Comparison of ENCODE assay signal across 8 cellular contexts in the genomic region with DNA sequence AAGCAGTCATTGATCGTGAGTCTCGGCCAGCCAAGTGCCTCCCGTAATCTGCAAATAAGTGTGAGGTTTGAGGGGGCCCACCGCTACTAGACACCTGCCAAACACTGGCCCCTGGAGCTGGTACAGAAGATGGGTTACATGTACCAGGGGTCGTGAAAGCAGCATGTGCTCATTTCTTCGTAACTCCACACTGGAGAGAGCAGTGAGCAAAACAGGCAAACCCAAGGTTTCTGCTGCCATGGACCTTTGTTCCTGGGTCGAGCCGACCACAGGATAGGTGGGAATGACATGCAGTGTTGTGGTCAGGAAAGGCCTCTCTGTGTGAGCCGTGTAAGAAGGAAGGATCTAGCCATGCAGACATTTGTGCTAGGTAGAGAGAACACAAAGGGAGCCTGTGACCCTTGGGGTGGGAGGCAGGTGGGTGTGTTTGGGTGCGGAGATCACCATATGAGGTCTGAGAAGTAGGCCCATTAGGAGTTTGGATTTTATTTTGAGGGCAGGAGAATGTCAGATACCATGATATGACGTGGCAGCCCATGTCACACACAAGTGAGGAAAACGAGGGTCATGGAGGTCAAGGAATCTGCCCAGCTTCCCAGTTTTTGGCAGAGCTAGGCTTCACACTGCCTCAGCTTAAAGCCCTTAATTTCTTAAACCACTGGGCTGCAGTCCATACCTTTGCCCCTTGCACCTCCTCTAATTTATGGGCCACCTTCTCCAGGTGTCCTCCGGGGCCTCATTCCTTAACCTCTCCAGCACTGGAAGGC. TPM values are rescaled to one million over a fixed set of nuclear protein-coding genes. Genes with fewer than 3 reads are reported as not detected.
DNase-seq lines count a peak whose midpoint lies in the region; ATAC-seq and TF ChIP-seq lines count a peak whose summit lies in the region.

No MANE protein-coding gene starts in this region.

- peaks cover 5% of the 10 kb centered on the region for H3F3A ChIP-seq in smooth muscle cell (ENCODE audit: low read depth)

- H4K20me1 ChIP-seq in smooth muscle cell (ENCODE audit: low read depth), result peaks cover 34% of the 10 kb centered on the region

- TF ChIP-seq CTCF in left ventricle myocardium inferior (IDR thresholded peaks at IDR 0.05; ENCODE audit: borderline replicate concordance) (no peak), smooth muscle cell (IDR thresholded peaks at IDR 0.05; ENCODE audit: borderline replicate concordance, insufficient read depth, poor library complexity, severe bottlenecking) (no peak)

- peak in 1 of 2 donors; percentile 30 for DNase-seq in activated T-cell treated with anti-CD3 and anti-CD28 coated beads, Interleukin-2, amount 50 U/mL, for 72 hours
- no peak for DNase-seq in left ventricle myocardium inferior
- DNase-seq in smooth muscle cell (lab: John Stamatoyannopoulos, UW; ENCODE audit: unreplicated experiment), result no peak
- no peak for DNase-seq in amygdala (lab: John Stamatoyannopoulos, UW)
- DNase-seq in GM19240 (ENCODE audit: insufficient read length, low spot score), result no peak

- peaks cover 13 to 22% of the 10 kb centered on the region in 2 donors for H3K36me3 Mint-ChIP-seq in activated T-cell treated with anti-CD3 and anti-CD28 coated beads, Interleukin-2, amount 50 U/mL, for 72 hours (ENCODE audit: insufficient read depth in 2 of 2)

- H3K27me3 ChIP-seq in left ventricle myocardium inferior (ENCODE audit: low read depth) (no peaks in the 10 kb centered on the region), smooth muscle cell (ENCODE audit: low read depth) (no peaks in the 10 kb centered on the region)

- peak overlapping the region; percentile 79 to 93 for H3K4me3 Mint-ChIP-seq in activated T-cell treated with anti-CD3 and anti-CD28 coated beads, Interleukin-2, amount 50 U/mL, for 72 hours

- H3K27me3 Mint-ChIP-seq in activated T-cell treated with anti-CD3 and anti-CD28 coated beads, Interleukin-2, amount 50 U/mL, for 72 hours (ENCODE audit: low read depth), result no peaks in the 10 kb centered on the region

- WGBS in smooth muscle cell (ENCODE audit: low lambda C conversion rate), result 46% methylated on average over 13 of the region's 13 CpGs

- intact Hi-C loops in left ventricle myocardium inferior (cut with micrococcal nuclease), result no loop called here

- peak overlapping the region; percentile 93 for H3K27ac Mint-ChIP-seq in activated T-cell treated with anti-CD3 and anti-CD28 coated beads, Interleukin-2, amount 50 U/mL, for 72 hours

- no peak overlapping the region for H2AFZ ChIP-seq in smooth muscle cell (ENCODE audit: low read depth)

- peak overlapping the region; percentile 83 for H3K4me3 ChIP-seq in left ventricle myocardium inferior
- peak overlapping the region; percentile 66 for H3K4me3 ChIP-seq in smooth muscle cell

- H3K4me1 ChIP-seq in left ventricle myocardium inferior, result peaks cover 46% of the 10 kb centered on the region
- peaks cover 17% of the 10 kb centered on the region for H3K4me1 ChIP-seq in smooth muscle cell (ENCODE audit: low read depth)

- H3K36me3 ChIP-seq in left ventricle myocardium inferior (peaks cover 34% of the 10 kb centered on the region), smooth muscle cell (ENCODE audit: low read depth) (peaks cover under 1% of the 10 kb centered on the region)

- H3K4me2 ChIP-seq in smooth muscle cell, result peak overlapping the region; percentile 94

- H3K27ac ChIP-seq in left ventricle myocardium inferior (replicated peaks), result peak overlapping the region; percentile 92
- H3K27ac ChIP-seq in smooth muscle cell (ENCODE audit: low read depth), result peak overlapping the region; percentile 59

- peak; percentile 5 for ATAC-seq in GM18502 (IDR thresholded peaks at IDR 0.05; ENCODE audit: poor library complexity, unreplicated experiment)
- peak; percentile 9 for ATAC-seq in HG03135 (IDR thresholded peaks at IDR 0.05; ENCODE audit: unreplicated experiment)
- ATAC-seq in activated T-cell treated with anti-CD3 and anti-CD28 coated beads, Interleukin-2, amount 50 U/mL, for 72 hours (replicated peaks in 1 of 2), result peak in 1 of 2 donors; percentile 0
- no peak for ATAC-seq in GM19023 (IDR thresholded peaks at IDR 0.05; ENCODE audit: unreplicated experiment)

- H3K4me1 Mint-ChIP-seq in activated T-cell treated with anti-CD3 and anti-CD28 coated beads, Interleukin-2, amount 50 U/mL, for 72 hours (ENCODE audit: low read depth), result peaks cover 57% of the 10 kb centered on the region

- no peaks in the 10 kb centered on the region for H3K79me2 ChIP-seq in smooth muscle cell (ENCODE audit: low read depth)

- peak overlapping the region; percentile 80 for H3K9ac ChIP-seq in smooth muscle cell (ENCODE audit: low read depth)

- H3K9me3 ChIP-seq in left ventricle myocardium inferior (replicated peaks), result no peaks in the 10 kb centered on the region
- H3K9me3 ChIP-seq in smooth muscle cell (replicated peaks; ENCODE audit: low read depth), result no peaks in the 10 kb centered on the region

- no peaks in the 10 kb centered on the region for H3K9me3 Mint-ChIP-seq in activated T-cell treated with anti-CD3 and anti-CD28 coated beads, Interleukin-2, amount 50 U/mL, for 72 hours

RNA-seq across cellular contexts. Expression of gene GTF3A, which starts 0.9 kb away (rescaled TPM):
- total RNA-seq in activated T-cell treated with anti-CD3 and anti-CD28 coated beads, Interleukin-2, amount 50 U/mL, for 72 hours, result 100 to 1,000 TPM; 188 to 237 TPM
- total RNA-seq in left ventricle myocardium inferior (176 TPM), smooth muscle cell (106 and 117 TPM in 2 replicates)
- 123 and 140 TPM in 2 replicates for polyA plus RNA-seq in smooth muscle cell

RNA-seq across cellular contexts. Expression of gene MTIF3, which starts 25.0 kb away (rescaled TPM):
- 10 to 100 TPM; 25.0 to 30.6 TPM for total RNA-seq in activated T-cell treated with anti-CD3 and anti-CD28 coated beads, Interleukin-2, amount 50 U/mL, for 72 hours
- total RNA-seq in left ventricle myocardium inferior (140 TPM), smooth muscle cell (50.8 and 57.0 TPM in 2 replicates)
- polyA plus RNA-seq in smooth muscle cell, result 54.3 and 60.5 TPM in 2 replicates
